ENCODE assay signal across 1 cellular context in the genomic region with DNA sequence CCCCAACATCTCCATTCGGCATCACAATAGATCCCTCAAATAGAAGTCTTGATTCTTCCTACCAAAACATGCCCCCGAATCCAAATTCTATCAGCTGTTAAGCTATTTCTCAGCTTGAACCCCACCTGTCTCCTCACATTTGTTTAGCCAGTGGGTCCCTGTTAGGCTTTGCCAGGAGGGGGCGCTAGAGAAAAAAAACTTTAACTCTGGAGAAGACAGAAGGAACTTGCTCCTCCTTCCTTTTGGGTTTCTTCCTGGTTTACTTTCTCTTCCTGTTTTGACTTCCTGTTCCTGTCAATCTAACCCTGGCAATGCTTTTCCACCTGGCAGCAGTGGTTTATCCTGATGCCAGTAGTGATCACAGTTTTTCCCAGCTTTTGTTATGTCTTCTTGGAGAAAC.
TF ChIP-seq lines count a peak whose summit lies in the region.

No MANE protein-coding gene starts in this region.

TF ChIP-seq in K562, 482 proteins besides CTCF, POLR2A, EP300 and RAD21 (continued from another document and continues in another):
- TF ChIP-seq MCM7 (IDR thresholded peaks at IDR 0.05) (no peak), RNF219 (CRISPR knock-in tag; IDR thresholded peaks at IDR 0.05) (no peak), E4F1 (CRISPR knock-in tag; IDR thresholded peaks at IDR 0.05; ENCODE audit: borderline replicate concordance) (no peak), STAT5A (IDR thresholded peaks at IDR 0.05; ENCODE audit: borderline replicate concordance, low read length) (no peak), TBP (optimal IDR thresholded peaks at IDR 0.05; ENCODE audit: low read depth, low read length) (no peak), MTA2 (IDR thresholded peaks at IDR 0.05; ENCODE audit: low read depth) (no peak), PCBP2 (IDR thresholded peaks at IDR 0.05; ENCODE audit: low read depth, low read length, poor library complexity, severe bottlenecking) (no peak), RBM17 (IDR thresholded peaks at IDR 0.05; ENCODE audit: borderline replicate concordance, low read depth, low read length) (no peak), MYBL2 (IDR thresholded peaks at IDR 0.05; ENCODE audit: low read depth) (no peak), MYBL2 (CRISPR knock-in tag; IDR thresholded peaks at IDR 0.05; ENCODE audit: borderline replicate concordance) (no peak), POLR2H (tag; IDR thresholded peaks at IDR 0.05; ENCODE audit: low read depth) (no peak), LCOR (CRISPR knock-in tag; IDR thresholded peaks at IDR 0.05) (no peak), SRF (CRISPR knock-in tag; IDR thresholded peaks at IDR 0.05) (no peak), ZNF507 (tag; conservative IDR thresholded peaks at IDR 0.05) (no peak), MTF1 (CRISPR knock-in tag; IDR thresholded peaks at IDR 0.05; ENCODE audit: borderline replicate concordance) (no peak), HCFC1 (IDR thresholded peaks at IDR 0.05; ENCODE audit: low read depth, low read length) (no peak), ZKSCAN3 (CRISPR knock-in tag; IDR thresholded peaks at IDR 0.05) (no peak), BCOR (IDR thresholded peaks at IDR 0.05) (no peak), KHSRP (IDR thresholded peaks at IDR 0.05) (no peak), ZNF280B (CRISPR knock-in tag; IDR thresholded peaks at IDR 0.05) (no peak), FOXM1 (IDR thresholded peaks at IDR 0.05; ENCODE audit: low read depth) (peak; percentile 22; the same call in 1 of the 2 replicates), FOXM1 (CRISPR knock-in tag; IDR thresholded peaks at IDR 0.05; ENCODE audit: low read depth) (no peak), TOE1 (IDR thresholded peaks at IDR 0.05; ENCODE audit: borderline replicate concordance) (0 out of 2 replicates have a peak, but pooled peaks have one; percentile 31), TOE1 (CRISPR knock-in tag; IDR thresholded peaks at IDR 0.05; ENCODE audit: borderline replicate concordance, low read depth) (no peak), CGGBP1 (CRISPR knock-in tag; IDR thresholded peaks at IDR 0.05) (no peak), E2F3 (CRISPR knock-in tag; IDR thresholded peaks at IDR 0.05) (no peak), HNRNPK (IDR thresholded peaks at IDR 0.05; ENCODE audit: low read depth, low read length, poor library complexity, severe bottlenecking) (no peak), SAFB2 (IDR thresholded peaks at IDR 0.05; ENCODE audit: borderline replicate concordance, low read depth, low read length, severe bottlenecking) (no peak), RBM15 (IDR thresholded peaks at IDR 0.05; ENCODE audit: insufficient read depth, low read length) (no peak), EP400 (IDR thresholded peaks at IDR 0.05) (peak; percentile 26), ZC3H8 (IDR thresholded peaks at IDR 0.05) (no peak), TAF9B (IDR thresholded peaks at IDR 0.05; ENCODE audit: partially characterized antibody) (no peak), CAMTA2 (CRISPR knock-in tag; conservative IDR thresholded peaks at IDR 0.05) (no peak)
- TF ChIP-seq, protein P1, sequence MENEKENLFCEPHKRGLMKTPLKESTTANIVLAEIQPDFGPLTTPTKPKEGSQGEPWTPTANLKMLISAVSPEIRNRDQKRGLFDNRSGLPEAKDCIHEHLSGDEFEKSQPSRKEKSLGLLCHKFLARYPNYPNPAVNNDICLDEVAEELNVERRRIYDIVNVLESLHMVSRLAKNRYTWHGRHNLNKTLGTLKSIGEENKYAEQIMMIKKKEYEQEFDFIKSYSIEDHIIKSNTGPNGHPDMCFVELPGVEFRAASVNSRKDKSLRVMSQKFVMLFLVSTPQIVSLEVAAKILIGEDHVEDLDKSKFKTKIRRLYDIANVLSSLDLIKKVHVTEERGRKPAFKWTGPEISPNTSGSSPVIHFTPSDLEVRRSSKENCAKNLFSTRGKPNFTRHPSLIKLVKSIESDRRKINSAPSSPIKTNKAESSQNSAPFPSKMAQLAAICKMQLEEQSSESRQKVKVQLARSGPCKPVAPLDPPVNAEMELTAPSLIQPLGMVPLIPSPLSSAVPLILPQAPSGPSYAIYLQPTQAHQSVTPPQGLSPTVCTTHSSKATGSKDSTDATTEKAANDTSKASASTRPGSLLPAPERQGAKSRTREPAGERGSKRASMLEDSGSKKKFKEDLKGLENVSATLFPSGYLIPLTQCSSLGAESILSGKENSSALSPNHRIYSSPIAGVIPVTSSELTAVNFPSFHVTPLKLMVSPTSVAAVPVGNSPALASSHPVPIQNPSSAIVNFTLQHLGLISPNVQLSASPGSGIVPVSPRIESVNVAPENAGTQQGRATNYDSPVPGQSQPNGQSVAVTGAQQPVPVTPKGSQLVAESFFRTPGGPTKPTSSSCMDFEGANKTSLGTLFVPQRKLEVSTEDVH (IDR thresholded peaks at IDR 0.05; ENCODE audit: low read depth, partially characterized antibody), result peak; percentile 78
- TF ChIP-seq, protein P2, sequence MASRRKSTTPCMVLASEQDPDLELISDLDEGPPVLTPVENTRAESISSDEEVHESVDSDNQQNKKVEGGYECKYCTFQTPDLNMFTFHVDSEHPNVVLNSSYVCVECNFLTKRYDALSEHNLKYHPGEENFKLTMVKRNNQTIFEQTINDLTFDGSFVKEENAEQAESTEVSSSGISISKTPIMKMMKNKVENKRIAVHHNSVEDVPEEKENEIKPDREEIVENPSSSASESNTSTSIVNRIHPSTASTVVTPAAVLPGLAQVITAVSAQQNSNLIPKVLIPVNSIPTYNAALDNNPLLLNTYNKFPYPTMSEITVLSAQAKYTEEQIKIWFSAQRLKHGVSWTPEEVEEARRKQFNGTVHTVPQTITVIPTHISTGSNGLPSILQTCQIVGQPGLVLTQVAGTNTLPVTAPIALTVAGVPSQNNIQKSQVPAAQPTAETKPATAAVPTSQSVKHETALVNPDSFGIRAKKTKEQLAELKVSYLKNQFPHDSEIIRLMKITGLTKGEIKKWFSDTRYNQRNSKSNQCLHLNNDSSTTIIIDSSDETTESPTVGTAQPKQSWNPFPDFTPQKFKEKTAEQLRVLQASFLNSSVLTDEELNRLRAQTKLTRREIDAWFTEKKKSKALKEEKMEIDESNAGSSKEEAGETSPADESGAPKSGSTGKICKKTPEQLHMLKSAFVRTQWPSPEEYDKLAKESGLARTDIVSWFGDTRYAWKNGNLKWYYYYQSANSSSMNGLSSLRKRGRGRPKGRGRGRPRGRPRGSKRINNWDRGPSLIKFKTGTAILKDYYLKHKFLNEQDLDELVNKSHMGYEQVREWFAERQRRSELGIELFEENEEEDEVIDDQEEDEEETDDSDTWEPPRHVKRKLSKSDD (conservative IDR thresholded peaks at IDR 0.05; ENCODE audit: low read length), result no peak
- TF ChIP-seq, protein P3, sequence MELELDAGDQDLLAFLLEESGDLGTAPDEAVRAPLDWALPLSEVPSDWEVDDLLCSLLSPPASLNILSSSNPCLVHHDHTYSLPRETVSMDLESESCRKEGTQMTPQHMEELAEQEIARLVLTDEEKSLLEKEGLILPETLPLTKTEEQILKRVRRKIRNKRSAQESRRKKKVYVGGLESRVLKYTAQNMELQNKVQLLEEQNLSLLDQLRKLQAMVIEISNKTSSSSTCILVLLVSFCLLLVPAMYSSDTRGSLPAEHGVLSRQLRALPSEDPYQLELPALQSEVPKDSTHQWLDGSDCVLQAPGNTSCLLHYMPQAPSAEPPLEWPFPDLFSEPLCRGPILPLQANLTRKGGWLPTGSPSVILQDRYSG (tag; conservative IDR thresholded peaks at IDR 0.05; ENCODE audit: low read depth), result no peak
- TF ChIP-seq, protein P4, sequence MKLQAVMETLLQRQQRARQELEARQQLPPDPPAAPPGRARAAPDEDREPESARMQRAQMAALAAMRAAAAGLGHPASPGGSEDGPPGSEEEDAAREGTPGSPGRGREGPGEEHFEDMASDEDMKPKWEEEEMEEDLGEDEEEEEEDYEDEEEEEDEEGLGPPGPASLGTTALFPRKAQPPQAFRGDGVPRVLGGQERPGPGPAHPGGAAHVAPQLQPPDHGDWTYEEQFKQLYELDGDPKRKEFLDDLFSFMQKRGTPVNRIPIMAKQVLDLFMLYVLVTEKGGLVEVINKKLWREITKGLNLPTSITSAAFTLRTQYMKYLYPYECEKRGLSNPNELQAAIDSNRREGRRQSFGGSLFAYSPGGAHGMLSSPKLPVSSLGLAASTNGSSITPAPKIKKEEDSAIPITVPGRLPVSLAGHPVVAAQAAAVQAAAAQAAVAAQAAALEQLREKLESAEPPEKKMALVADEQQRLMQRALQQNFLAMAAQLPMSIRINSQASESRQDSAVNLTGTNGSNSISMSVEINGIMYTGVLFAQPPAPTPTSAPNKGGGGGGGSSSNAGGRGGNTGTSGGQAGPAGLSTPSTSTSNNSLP (IDR thresholded peaks at IDR 0.05; ENCODE audit: borderline replicate concordance, low read depth, low read length), result no peak
- TF ChIP-seq, protein P5, sequence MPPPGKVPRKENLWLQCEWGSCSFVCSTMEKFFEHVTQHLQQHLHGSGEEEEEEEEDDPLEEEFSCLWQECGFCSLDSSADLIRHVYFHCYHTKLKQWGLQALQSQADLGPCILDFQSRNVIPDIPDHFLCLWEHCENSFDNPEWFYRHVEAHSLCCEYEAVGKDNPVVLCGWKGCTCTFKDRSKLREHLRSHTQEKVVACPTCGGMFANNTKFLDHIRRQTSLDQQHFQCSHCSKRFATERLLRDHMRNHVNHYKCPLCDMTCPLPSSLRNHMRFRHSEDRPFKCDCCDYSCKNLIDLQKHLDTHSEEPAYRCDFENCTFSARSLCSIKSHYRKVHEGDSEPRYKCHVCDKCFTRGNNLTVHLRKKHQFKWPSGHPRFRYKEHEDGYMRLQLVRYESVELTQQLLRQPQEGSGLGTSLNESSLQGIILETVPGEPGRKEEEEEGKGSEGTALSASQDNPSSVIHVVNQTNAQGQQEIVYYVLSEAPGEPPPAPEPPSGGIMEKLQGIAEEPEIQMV (tag; conservative IDR thresholded peaks at IDR 0.05; ENCODE audit: low read depth), result no peak
- TF ChIP-seq, protein P6, sequence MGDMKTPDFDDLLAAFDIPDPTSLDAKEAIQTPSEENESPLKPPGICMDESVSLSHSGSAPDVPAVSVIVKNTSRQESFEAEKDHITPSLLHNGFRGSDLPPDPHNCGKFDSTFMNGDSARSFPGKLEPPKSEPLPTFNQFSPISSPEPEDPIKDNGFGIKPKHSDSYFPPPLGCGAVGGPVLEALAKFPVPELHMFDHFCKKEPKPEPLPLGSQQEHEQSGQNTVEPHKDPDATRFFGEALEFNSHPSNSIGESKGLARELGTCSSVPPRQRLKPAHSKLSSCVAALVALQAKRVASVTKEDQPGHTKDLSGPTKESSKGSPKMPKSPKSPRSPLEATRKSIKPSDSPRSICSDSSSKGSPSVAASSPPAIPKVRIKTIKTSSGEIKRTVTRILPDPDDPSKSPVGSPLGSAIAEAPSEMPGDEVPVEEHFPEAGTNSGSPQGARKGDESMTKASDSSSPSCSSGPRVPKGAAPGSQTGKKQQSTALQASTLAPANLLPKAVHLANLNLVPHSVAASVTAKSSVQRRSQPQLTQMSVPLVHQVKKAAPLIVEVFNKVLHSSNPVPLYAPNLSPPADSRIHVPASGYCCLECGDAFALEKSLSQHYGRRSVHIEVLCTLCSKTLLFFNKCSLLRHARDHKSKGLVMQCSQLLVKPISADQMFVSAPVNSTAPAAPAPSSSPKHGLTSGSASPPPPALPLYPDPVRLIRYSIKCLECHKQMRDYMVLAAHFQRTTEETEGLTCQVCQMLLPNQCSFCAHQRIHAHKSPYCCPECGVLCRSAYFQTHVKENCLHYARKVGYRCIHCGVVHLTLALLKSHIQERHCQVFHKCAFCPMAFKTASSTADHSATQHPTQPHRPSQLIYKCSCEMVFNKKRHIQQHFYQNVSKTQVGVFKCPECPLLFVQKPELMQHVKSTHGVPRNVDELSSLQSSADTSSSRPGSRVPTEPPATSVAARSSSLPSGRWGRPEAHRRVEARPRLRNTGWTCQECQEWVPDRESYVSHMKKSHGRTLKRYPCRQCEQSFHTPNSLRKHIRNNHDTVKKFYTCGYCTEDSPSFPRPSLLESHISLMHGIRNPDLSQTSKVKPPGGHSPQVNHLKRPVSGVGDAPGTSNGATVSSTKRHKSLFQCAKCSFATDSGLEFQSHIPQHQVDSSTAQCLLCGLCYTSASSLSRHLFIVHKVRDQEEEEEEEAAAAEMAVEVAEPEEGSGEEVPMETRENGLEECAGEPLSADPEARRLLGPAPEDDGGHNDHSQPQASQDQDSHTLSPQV (IDR thresholded peaks at IDR 0.05), result peak; percentile 54; the same call in 1 of the 2 replicates
